11 cellular contexts compared by ENCODE assay signal in genomic region chr16:4942481-4942880, GRCh38. TPM values are rescaled to one million over a fixed set of nuclear protein-coding genes. Genes with fewer than 3 reads are reported as not detected.
DNase-seq lines count a peak whose midpoint lies in the region; ATAC-seq and TF ChIP-seq lines count a peak whose summit lies in the region.
"Had no signal": no experiment of that assay in that cellular context is flagged by ENCODE, and none has a peak within 500 bp of the region (broad histone marks: within the 10 kb centered on the region; RNA-seq: fewer than 3 reads in every experiment).

No MANE protein-coding gene starts in this region.

- H3K4me3 ChIP-seq in heart left ventricle (no peak overlapping the region), dorsolateral prefrontal cortex (no peak overlapping the region), neural progenitor cell (no peak overlapping the region)

- H3K4me3 Mint-ChIP-seq in neural progenitor cell (no peak overlapping the region), type B pancreatic cell (no peak overlapping the region)
- H3K4me3 Mint-ChIP-seq: activated naive CD8-positive, alpha-beta T cell had no signal

- H3K4me1 ChIP-seq in heart left ventricle (peaks cover 0 to 39% (median 26%) of the 10 kb centered on the region in 12 donors), neural progenitor cell (peaks cover 15% of the 10 kb centered on the region)

- H3K9me3 ChIP-seq in heart left ventricle (no peaks in the 10 kb centered on the region), neural progenitor cell (ENCODE audit: low read depth) (no peaks in the 10 kb centered on the region)

- H3K79me2 ChIP-seq in neural progenitor cell (ENCODE audit: low read depth): no peaks in the 10 kb centered on the region

- no peak overlapping the region for H2AFZ ChIP-seq in neural progenitor cell (replicated peaks)

- 81 to 85% (median 83%) methylated on average over 9 of the region's 9 CpGs for whole genome bisulfite sequencing in heart left ventricle, 4 donors

- peaks cover 34% of the 10 kb centered on the region for H3K27me3 Mint-ChIP-seq in neural progenitor cell (ENCODE audit: insufficient read depth, low read depth)
- H3K27me3 Mint-ChIP-seq in type B pancreatic cell: peaks cover 15% of the 10 kb centered on the region

- no peaks in the 10 kb centered on the region for H3K36me3 ChIP-seq in heart left ventricle
- no peaks in the 10 kb centered on the region for H3K36me3 ChIP-seq in neural progenitor cell

- H3K27me3 ChIP-seq in heart left ventricle: peaks cover 0 to 11% (median 0%) of the 10 kb centered on the region in 9 donors
- peaks cover 0 to 20% (median 0%) of the 10 kb centered on the region in 45 donors for H3K27me3 ChIP-seq in dorsolateral prefrontal cortex
- H3K27me3 ChIP-seq in neural progenitor cell: peaks cover 14% of the 10 kb centered on the region

- no peak overlapping the region for H3K4me2 ChIP-seq in neural progenitor cell

- H3K9ac ChIP-seq in neural progenitor cell: no peak overlapping the region

- H3K4me1 Mint-ChIP-seq in neural progenitor cell: peaks cover 38% of the 10 kb centered on the region
- peaks cover 28% of the 10 kb centered on the region for H3K4me1 Mint-ChIP-seq in type B pancreatic cell (ENCODE audit: unreplicated experiment)

- peaks cover 39% of the 10 kb centered on the region for H3F3A ChIP-seq in neural progenitor cell (ENCODE audit: low read depth)

- CTCF ChIA-PET in HEK293T (lab: Yijun Ruan, JAX): no interaction called here

- H3K27ac Mint-ChIP-seq in neural progenitor cell (peak overlapping the region; percentile 96), type B pancreatic cell (peak overlapping the region; percentile 98)
- H3K27ac Mint-ChIP-seq: activated naive CD8-positive, alpha-beta T cell had no signal

- intact Hi-C loops in heart left ventricle (cut with DNase I): loop anchor here in 1 of 10 donors (10.0 kb wide), 1 partner anchor 88 kb away; no protein-coding TSS in a partner anchor
- intact Hi-C loops in left cardiac atrium (cut with DNase I): no loop called here
- intact Hi-C loops in dorsolateral prefrontal cortex (cut with DNase I): no loop called here

- POLR2A ChIA-PET in HEK293T (lab: Yijun Ruan, JAX): interaction anchor here (1.0 to 1.5 kb wide), 3 partner anchors 11 to 208 kb away, joined by 3 read pairs; partner anchors contain the start of genes ANKS3 and DNAAF8

- no peaks in the 10 kb centered on the region for H3K36me3 Mint-ChIP-seq in neural progenitor cell
- no peaks in the 10 kb centered on the region for H3K36me3 Mint-ChIP-seq in type B pancreatic cell
- H3K36me3 Mint-ChIP-seq: activated naive CD8-positive, alpha-beta T cell had no signal

- H3K9me3 Mint-ChIP-seq in neural progenitor cell (no peaks in the 10 kb centered on the region), type B pancreatic cell (no peaks in the 10 kb centered on the region)

- ATAC-seq in heart left ventricle (no peak), left cardiac atrium (no peak)

- TF ChIP-seq CTCF in heart left ventricle (IDR thresholded peaks at IDR 0.05): no peak
- no peak for TF ChIP-seq CTCF in dorsolateral prefrontal cortex (IDR thresholded peaks at IDR 0.05 in 54 of 56, conservative IDR thresholded peaks at IDR 0.05 in 2 of 56; ENCODE audit: low read depth in 1 of 56, partially characterized antibody in 56 of 56)
- no peak for TF ChIP-seq CTCF in neural progenitor cell (IDR thresholded peaks at IDR 0.05)
- no peak for TF ChIP-seq CTCF in type B pancreatic cell (conservative IDR thresholded peaks at IDR 0.05)

- H4K20me1 ChIP-seq in neural progenitor cell (ENCODE audit: low read depth): no peaks in the 10 kb centered on the region

- no peak for TF ChIP-seq POLR2A in heart left ventricle (IDR thresholded peaks at IDR 0.05)

- H3K27ac ChIP-seq in heart left ventricle (peak overlapping the region in 7 of 12 donors; percentile 38 to 74 (median 64)), dorsolateral prefrontal cortex (peak overlapping the region in 41 of 59 donors; percentile 2 to 84 (median 54)), neural progenitor cell (no peak overlapping the region)
- H3K27ac ChIP-seq: HL-60 had no signal

- DNase-seq in heart left ventricle (no peak), left cardiac atrium (no peak), dorsolateral prefrontal cortex (no peak), neural progenitor cell (ENCODE audit: low spot score) (no peak), type B pancreatic cell (ENCODE audit: extremely low spot score, unreplicated experiment) (no peak), mucosa of gallbladder (ENCODE audit: low spot score) (no peak), HEK293T (ENCODE audit: extremely low spot score) (no peak)
- no peak for DNase-seq in activated CD8-positive, alpha-beta memory T cell treated with anti-CD3 and anti-CD28 coated beads for 24 hours

TF ChIP-seq in HEK293T, 16 proteins besides CTCF, POLR2A, EP300 and RAD21:
- no peak for TF ChIP-seq FOXA1 (IDR thresholded peaks at IDR 0.05)
- no peak for TF ChIP-seq BHLHE40 (IDR thresholded peaks at IDR 0.05; ENCODE audit: borderline replicate concordance)
- TF ChIP-seq ARNT (IDR thresholded peaks at IDR 0.05): no peak
- no peak for TF ChIP-seq LEF1 (IDR thresholded peaks at IDR 0.05; ENCODE audit: borderline replicate concordance)
- no peak for TF ChIP-seq L3MBTL2 (conservative IDR thresholded peaks at IDR 0.05)
- TF ChIP-seq NFRKB (IDR thresholded peaks at IDR 0.05): no peak
- no peak for TF ChIP-seq ELF4 (IDR thresholded peaks at IDR 0.05)
- TF ChIP-seq SUZ12 (IDR thresholded peaks at IDR 0.05): no peak
- TF ChIP-seq FOXM1 (IDR thresholded peaks at IDR 0.05; ENCODE audit: borderline replicate concordance): no peak
- no peak for TF ChIP-seq HDGF (IDR thresholded peaks at IDR 0.05; ENCODE audit: borderline replicate concordance)
- no peak for TF ChIP-seq SP1 (IDR thresholded peaks at IDR 0.05)
- TF ChIP-seq CTBP1 (IDR thresholded peaks at IDR 0.05; ENCODE audit: borderline replicate concordance): no peak
- TF ChIP-seq, protein P1, sequence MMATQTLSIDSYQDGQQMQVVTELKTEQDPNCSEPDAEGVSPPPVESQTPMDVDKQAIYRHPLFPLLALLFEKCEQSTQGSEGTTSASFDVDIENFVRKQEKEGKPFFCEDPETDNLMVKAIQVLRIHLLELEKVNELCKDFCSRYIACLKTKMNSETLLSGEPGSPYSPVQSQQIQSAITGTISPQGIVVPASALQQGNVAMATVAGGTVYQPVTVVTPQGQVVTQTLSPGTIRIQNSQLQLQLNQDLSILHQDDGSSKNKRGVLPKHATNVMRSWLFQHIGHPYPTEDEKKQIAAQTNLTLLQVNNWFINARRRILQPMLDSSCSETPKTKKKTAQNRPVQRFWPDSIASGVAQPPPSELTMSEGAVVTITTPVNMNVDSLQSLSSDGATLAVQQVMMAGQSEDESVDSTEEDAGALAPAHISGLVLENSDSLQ (IDR thresholded peaks at IDR 0.05): no peak
- no peak for TF ChIP-seq FOXK2 (IDR thresholded peaks at IDR 0.05)
- TF ChIP-seq ZNF384 (IDR thresholded peaks at IDR 0.05): no peak
- no peak for TF ChIP-seq TARDBP (IDR thresholded peaks at IDR 0.05)

RNA-seq across cellular contexts. Expression of gene PPL, which starts 5.5 kb away (rescaled TPM):
- total RNA-seq in heart left ventricle: 10 to 100 TPM in 3 of 9 donors, 1 to 10 TPM in 6; 6.4 to 23.8 (median 8.3) TPM
- polyA plus RNA-seq in heart left ventricle: 1 to 10 TPM; 4.3 to 5.1 TPM
- total RNA-seq in left cardiac atrium: 10 to 100 TPM in 1 of 2 donors, 1 to 10 TPM in 1; 6.1 to 15.8 TPM
- total RNA-seq in dorsolateral prefrontal cortex: 10 to 100 TPM in 115 of 120 experiments, 1 to 10 TPM in 5; 6.5 to 31.8 (median 19.5) TPM
- total RNA-seq in neural progenitor cell (ENCODE audit: low replicate concordance): 1.0 and 2.8 TPM in 2 replicates
- 142 and 428 TPM in 2 replicates for total RNA-seq in type B pancreatic cell (ENCODE audit: low replicate concordance)
- 62.2 TPM for total RNA-seq in mucosa of gallbladder

RNA-seq across cellular contexts. Expression of gene SEC14L5, which starts 15.6 kb away (rescaled TPM):
- 10 to 100 TPM in 5 of 9 donors, 1 to 10 TPM in 4; 1.6 to 25.4 (median 11.6) TPM for total RNA-seq in heart left ventricle
- polyA plus RNA-seq in heart left ventricle: 1 to 10 TPM in 1 of 2 donors, under 1 TPM in 1; 0.11 to 5.0 TPM
- total RNA-seq in left cardiac atrium: 1 to 10 TPM in 1 of 2 donors, under 1 TPM in 1; 0.58 to 2.3 TPM
- 100 to 1,000 TPM in 6 of 120 experiments, 10 to 100 TPM in 114; 34.5 to 145 (median 61.7) TPM for total RNA-seq in dorsolateral prefrontal cortex
- total RNA-seq in neural progenitor cell (ENCODE audit: low replicate concordance): 0.41 and 0.65 TPM in 2 replicates
- 0.71 and 0.92 TPM in 2 replicates for total RNA-seq in type B pancreatic cell (ENCODE audit: low replicate concordance)
- total RNA-seq in mucosa of gallbladder: 0.49 TPM
- total RNA-seq: glomerular endothelial cell had no signal
